In the genomic region with DNA sequence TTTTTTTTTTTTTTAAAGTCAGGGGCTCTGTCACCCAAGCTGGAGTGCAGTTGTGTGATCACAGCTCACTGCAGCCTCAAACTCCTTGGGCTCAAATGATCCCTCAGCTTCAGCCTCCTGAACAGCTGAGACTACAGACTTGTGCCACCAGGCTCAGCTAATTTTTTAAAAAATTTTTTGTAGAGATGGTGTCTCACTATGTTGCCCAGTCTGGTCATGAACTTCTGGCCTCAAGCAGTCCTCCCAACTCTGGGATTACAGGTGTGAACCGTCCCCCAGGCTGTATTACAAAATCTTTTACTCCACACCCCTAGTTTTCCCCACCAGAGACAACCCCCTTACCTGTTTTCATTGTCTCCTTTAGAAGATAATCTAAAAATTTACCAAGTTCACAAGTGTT, we compare ENCODE assay signal across 16 cellular contexts. TPM values are rescaled to one million over a fixed set of nuclear protein-coding genes. Genes with fewer than 3 reads are reported as not detected.
DNase-seq lines count a peak whose midpoint lies in the region; ATAC-seq and TF ChIP-seq lines count a peak whose summit lies in the region.
"Had no signal": no experiment of that assay in that cellular context is flagged by ENCODE, and none has a peak within 500 bp of the region (broad histone marks: within the 10 kb centered on the region; RNA-seq: fewer than 3 reads in every experiment).

No MANE protein-coding gene starts in this region.

- POLR2A ChIA-PET in PC-3 (lab: Charles Lee; ENCODE audit: unreplicated experiment) = no interaction called here

- H3K4me1 ChIP-seq in PC-3 (ENCODE audit: insufficient read depth, low read length) (peaks cover 4% of the 10 kb centered on the region; the same call in 1 of the 2 replicates), skeletal muscle satellite cell (ENCODE audit: control insufficient read depth, insufficient read depth, low read length) (no peaks in the 10 kb centered on the region)

- intact Hi-C loops in PC-3 (cut with micrococcal nuclease) = no loop called here
- intact Hi-C loops in dendritic cell treated with granulocyte-macrophage colony-stimulating factor and Interleukin-4, amounts not matched to agents 40 ng/mL and 50 ng/mL, for 4 days (cut with micrococcal nuclease) = no loop called here

- peaks cover 34% of the 10 kb centered on the region for H3K4me1 Mint-ChIP-seq in activated CD8-positive, alpha-beta memory T cell treated with anti-CD3 and anti-CD28 coated beads, Interleukin-2, amount 10 ng/mL, durations not matched to agents 7 days and 5 days
- peaks cover 40% of the 10 kb centered on the region for H3K4me1 Mint-ChIP-seq in dendritic cell treated with granulocyte-macrophage colony-stimulating factor and Interleukin-4, amounts not matched to agents 40 ng/mL and 50 ng/mL, for 4 days (ENCODE audit: low read depth)

- H3K36me3 Mint-ChIP-seq in activated CD8-positive, alpha-beta memory T cell treated with anti-CD3 and anti-CD28 coated beads, Interleukin-2, amount 10 ng/mL, durations not matched to agents 7 days and 5 days = peaks cover 32% of the 10 kb centered on the region
- peaks cover 49% of the 10 kb centered on the region for H3K36me3 Mint-ChIP-seq in dendritic cell treated with granulocyte-macrophage colony-stimulating factor and Interleukin-4, amounts not matched to agents 40 ng/mL and 50 ng/mL, for 4 days (ENCODE audit: low read depth)

- no TSS peak for BruUV-seq in PC-3 (replicated peaks; lab: Mats Ljungman, UMichigan)

- H3K36me3 ChIP-seq in PC-3 (ENCODE audit: low read depth, low read length) (no peaks in the 10 kb centered on the region), skeletal muscle satellite cell (ENCODE audit: insufficient read depth, low read length) (peaks cover 8% of the 10 kb centered on the region)

- no peak overlapping the region for H3K27ac ChIP-seq in PC-3 (ENCODE audit: low read length)

- H4K20me1 ChIP-seq in PC-3 (ENCODE audit: low read length) = no peaks in the 10 kb centered on the region

- peaks cover 57% of the 10 kb centered on the region for H3K79me2 ChIP-seq in PC-3 (ENCODE audit: low read length)

- H3K27me3 ChIP-seq in PC-3 (ENCODE audit: low read length) = no peaks in the 10 kb centered on the region
- no peaks in the 10 kb centered on the region for H3K27me3 ChIP-seq in skeletal muscle satellite cell (ENCODE audit: control insufficient read depth, insufficient read depth, low read length)
- H3K27me3 ChIP-seq: brain microvascular endothelial cell, upper lobe of left lung had no signal

- TF ChIP-seq CTCF in PC-3 (conservative IDR thresholded peaks at IDR 0.05; ENCODE audit: low read depth, low read length) = no peak

- H3K9me3 ChIP-seq in PC-3 (ENCODE audit: low read length) = no peaks in the 10 kb centered on the region
- no peaks in the 10 kb centered on the region for H3K9me3 ChIP-seq in skeletal muscle satellite cell (replicated peaks; ENCODE audit: low read length)
- H3K9me3 ChIP-seq: upper lobe of left lung had no signal

- ATAC-seq in activated CD8-positive, alpha-beta memory T cell treated with anti-CD3 and anti-CD28 coated beads, Interleukin-2, amount 10 ng/mL, durations not matched to agents 7 days and 5 days = no peak
- ATAC-seq in PC-3 (no peak), HG02885 (IDR thresholded peaks at IDR 0.05; ENCODE audit: poor library complexity, unreplicated experiment) (no peak), GM21515 (IDR thresholded peaks at IDR 0.05; ENCODE audit: unreplicated experiment) (no peak)
- ATAC-seq: right cardiac atrium had no signal

- no peaks in the 10 kb centered on the region for H3K9me2 ChIP-seq in PC-3 (replicated peaks; ENCODE audit: low read length)

- H3K4me3 ChIP-seq in PC-3 (ENCODE audit: low read length) (peak overlapping the region; percentile 73; the same call in 1 of the 2 replicates), skeletal muscle satellite cell (ENCODE audit: low read length) (no peak overlapping the region)

- peak overlapping the region; percentile 57 for H3K4me3 Mint-ChIP-seq in activated CD8-positive, alpha-beta memory T cell treated with anti-CD3 and anti-CD28 coated beads, Interleukin-2, amount 10 ng/mL, durations not matched to agents 7 days and 5 days
- H3K4me3 Mint-ChIP-seq in dendritic cell treated with granulocyte-macrophage colony-stimulating factor and Interleukin-4, amounts not matched to agents 40 ng/mL and 50 ng/mL, for 4 days = peak overlapping the region; percentile 17

- H3K4me2 ChIP-seq in PC-3 (ENCODE audit: low read length) = peak overlapping the region; percentile 90; the same call in 1 of the 2 replicates
- peak overlapping the region; percentile 75 for H3K4me2 ChIP-seq in skeletal muscle satellite cell (ENCODE audit: low read length)

- CTCF ChIA-PET in activated CD8-positive, alpha-beta memory T cell treated with anti-CD3 and anti-CD28 coated beads, Interleukin-2, amount 10 ng/mL, durations not matched to agents 7 days and 5 days (lab: Charles Lee) = interaction anchor here (0.7 to 3.3 kb wide), 7 partner anchors 9 to 61 kb away, joined by 3 to 16 read pairs (median 9); a partner anchor contains a TSS
- CTCF ChIA-PET in PC-3 (lab: Charles Lee) = no interaction called here

- no peak for DNase-seq in activated CD8-positive, alpha-beta memory T cell treated with anti-CD3 and anti-CD28 coated beads, Interleukin-2, amount 10 ng/mL, durations not matched to agents 7 days and 5 days
- DNase-seq in activated CD8-positive, alpha-beta memory T cell treated with anti-CD3 and anti-CD28 coated beads, Interleukin-2, amount 50 U/mL, for 4 hours = no peak
- DNase-seq in PC-3 (no peak), HuH-7.5 (ENCODE audit: low spot score) (no peak)
- DNase-seq: ACHN; activated CD4-positive, alpha-beta T cell treated with anti-CD3 and anti-CD28 coated beads, Interleukin-2, amount 50 U/mL, for 48 hours; brain microvascular endothelial cell; hippocampal formation; NCI-H1092 treated with DMSO at 0.1 percent for 48 hours; NCI-H774; right cardiac atrium; upper lobe of left lung had no signal

- H3K27me3 Mint-ChIP-seq in activated CD8-positive, alpha-beta memory T cell treated with anti-CD3 and anti-CD28 coated beads, Interleukin-2, amount 10 ng/mL, durations not matched to agents 7 days and 5 days = peaks cover 3% of the 10 kb centered on the region
- no peaks in the 10 kb centered on the region for H3K27me3 Mint-ChIP-seq in dendritic cell treated with granulocyte-macrophage colony-stimulating factor and Interleukin-4, amounts not matched to agents 40 ng/mL and 50 ng/mL, for 4 days

- H3F3A ChIP-seq in PC-3 (ENCODE audit: low read length, unreplicated experiment) = no peaks in the 10 kb centered on the region

- H3K9ac ChIP-seq in PC-3 (ENCODE audit: low read length) = no peak overlapping the region
- H3K9ac ChIP-seq in skeletal muscle satellite cell (ENCODE audit: low read depth, low read length) = no peak overlapping the region

- H3K27ac Mint-ChIP-seq in activated CD8-positive, alpha-beta memory T cell treated with anti-CD3 and anti-CD28 coated beads, Interleukin-2, amount 10 ng/mL, durations not matched to agents 7 days and 5 days = peak overlapping the region; percentile 59
- H3K27ac Mint-ChIP-seq in dendritic cell treated with granulocyte-macrophage colony-stimulating factor and Interleukin-4, amounts not matched to agents 40 ng/mL and 50 ng/mL, for 4 days = peak overlapping the region; percentile 56

- H3K9me3 Mint-ChIP-seq in activated CD8-positive, alpha-beta memory T cell treated with anti-CD3 and anti-CD28 coated beads, Interleukin-2, amount 10 ng/mL, durations not matched to agents 7 days and 5 days (ENCODE audit: low read depth) = no peaks in the 10 kb centered on the region
- H3K9me3 Mint-ChIP-seq in dendritic cell treated with granulocyte-macrophage colony-stimulating factor and Interleukin-4, amounts not matched to agents 40 ng/mL and 50 ng/mL, for 4 days = no peaks in the 10 kb centered on the region

- H2AFZ ChIP-seq in PC-3 (ENCODE audit: low read length) = no peak overlapping the region

RNA-seq across cellular contexts. Expression of a gene that starts 1.9 kb away (rescaled TPM):
- 10 to 100 TPM; 35.5 to 42.4 TPM for total RNA-seq in activated CD8-positive, alpha-beta memory T cell treated with anti-CD3 and anti-CD28 coated beads, Interleukin-2, amount 10 ng/mL, durations not matched to agents 7 days and 5 days
- 7.1 and 18.8 TPM in 2 replicates for total RNA-seq in PC-3 (2014; rRNA removed)
- total RNA-seq in skeletal muscle satellite cell (2012; rRNA removed) = 14.7 and 16.2 TPM in 2 replicates

RNA-seq across cellular contexts. Expression of a gene that starts 26.0 kb away (rescaled TPM):
- 100 to 1,000 TPM; 139 to 141 TPM for total RNA-seq in activated CD8-positive, alpha-beta memory T cell treated with anti-CD3 and anti-CD28 coated beads, Interleukin-2, amount 10 ng/mL, durations not matched to agents 7 days and 5 days
- total RNA-seq in PC-3 (2014; rRNA removed) = 125 and 191 TPM in 2 replicates
- total RNA-seq in skeletal muscle satellite cell (2012; rRNA removed) = 153 and 161 TPM in 2 replicates

RNA-seq across cellular contexts. Expression of a gene that starts 32.5 kb away (rescaled TPM):
- total RNA-seq in activated CD8-positive, alpha-beta memory T cell treated with anti-CD3 and anti-CD28 coated beads, Interleukin-2, amount 10 ng/mL, durations not matched to agents 7 days and 5 days = 10 to 100 TPM; 17.6 to 19.2 TPM
- total RNA-seq in PC-3 (2014; rRNA removed) = 13.9 and 14.1 TPM in 2 replicates
- total RNA-seq in skeletal muscle satellite cell (2012; rRNA removed) = 19.4 and 24.3 TPM in 2 replicates

RNA-seq across cellular contexts. Expression of a gene that starts 32.8 kb away (rescaled TPM):
- 10 to 100 TPM; 31.6 to 49.0 TPM for total RNA-seq in activated CD8-positive, alpha-beta memory T cell treated with anti-CD3 and anti-CD28 coated beads, Interleukin-2, amount 10 ng/mL, durations not matched to agents 7 days and 5 days
- total RNA-seq in PC-3 (2014; rRNA removed) = 21.0 and 23.7 TPM in 2 replicates
- 24.2 and 33.0 TPM in 2 replicates for total RNA-seq in skeletal muscle satellite cell (2012; rRNA removed)
